ENCODE assay signal across 3 cellular contexts in the genomic region with DNA sequence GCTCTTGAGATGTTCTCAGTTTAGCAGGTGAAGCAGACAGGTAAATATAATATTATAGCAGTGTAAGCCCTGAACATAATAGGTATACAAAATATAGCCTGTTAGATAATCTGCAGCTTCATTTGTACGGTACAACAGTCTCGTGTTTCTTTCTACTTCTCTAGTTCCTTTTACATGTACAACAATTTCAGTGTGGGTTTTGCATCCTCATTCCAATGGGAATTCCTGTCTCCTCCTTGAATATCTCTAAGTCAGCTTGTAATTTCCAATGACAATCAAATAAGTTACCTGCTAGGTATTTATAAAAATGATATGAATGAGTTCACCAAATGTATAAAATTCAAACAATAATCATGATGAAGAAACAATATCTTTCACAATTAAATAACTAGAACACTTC.
"Had no signal": no experiment of that assay in that cellular context is flagged by ENCODE, and none has a peak within 500 bp of the region (broad histone marks: within the 10 kb centered on the region; RNA-seq: fewer than 3 reads in every experiment).

No MANE protein-coding gene starts in this region.

- H3K4me3 ChIP-seq: GM12878 had no signal

- DNase-seq: GDM1, GF-D8 had no signal

- ATAC-seq: GM12878 had no signal
